ENCODE assay signal across 14 cellular contexts in genomic region chr15:82143390-82144047, GRCh38.
"Had no signal": no experiment of that assay in that cellular context is flagged by ENCODE, and none has a peak within 500 bp of the region (broad histone marks: within the 10 kb centered on the region; RNA-seq: fewer than 3 reads in every experiment).

No MANE protein-coding gene starts in this region.

- ATAC-seq: foreskin keratinocyte; naive thymus-derived CD4-positive, alpha-beta T cell; right lobe of liver; stimulated activated memory B cell treated with anti-CD40 and anti-IgM and Interleukin-4, amounts not matched to agents 10 μg/mL and 1 μg/mL and 100 μg/mL, for 72 hours; stimulated activated naive CD8-positive, alpha-beta T cell treated with anti-CD3 and anti-CD28 coated beads, Interleukin-15, amount 100 ng/mL, for 72 hours had no signal

- DNase-seq: colonic mucosa; dermis blood vessel endothelial cell; foreskin keratinocyte; hippocampal formation; mammary epithelial cell; naive thymus-derived CD4-positive, alpha-beta T cell; nephron progenitor cell; right lobe of liver; stimulated activated CD4-positive, alpha-beta T cell treated with anti-CD3 and anti-CD28 coated beads, Interleukin-15, amount 100 ng/mL, for 24 hours; stimulated activated CD4-positive, alpha-beta T cell treated with anti-CD3 and anti-CD28 coated beads, Interleukin-1b, Interleukin-23, amount 100 ng/mL, for 48 hours; stimulated activated CD4-positive, alpha-beta T cell treated with anti-CD3 and anti-CD28 coated beads, Interleukin-4, amount 100 ng/mL, for 24 hours; stimulated activated naive CD8-positive, alpha-beta T cell treated with anti-CD3 and anti-CD28 coated beads, Interleukin-15, amount 100 ng/mL, for 72 hours; testis had no signal
